ENCODE assay signal across 26 cellular contexts in genomic region chr7:153402721-153403541, GRCh38.
"Had no signal": no experiment of that assay in that cellular context is flagged by ENCODE, and none has a peak within 500 bp of the region (broad histone marks: within the 10 kb centered on the region; RNA-seq: fewer than 3 reads in every experiment).

No MANE protein-coding gene starts in this region.

- H3K4me3 ChIP-seq: stomach, suprapubic skin, testis, thoracic aorta, thyroid gland, tibial artery, tibial nerve, transverse colon, upper lobe of left lung, upper lobe of right lung, uterus, vagina had no signal

- H3K36me3 ChIP-seq: stomach, suprapubic skin, thoracic aorta, thyroid gland, tibial artery, tibial nerve, transverse colon, upper lobe of left lung, upper lobe of right lung, uterus, vagina had no signal

- H3K9me3 ChIP-seq: suprapubic skin, testis, thoracic aorta, thyroid gland, tibial artery, tibial nerve, transverse colon, upper lobe of left lung, upper lobe of right lung, uterus, vagina had no signal

- H3K27ac ChIP-seq: stomach, suprapubic skin, testis, thoracic aorta, thyroid gland, tibial artery, tibial nerve, transverse colon, upper lobe of left lung, upper lobe of right lung, uterus, vagina had no signal

- H3K4me1 ChIP-seq: stomach, suprapubic skin, testis, thyroid gland, tibial artery, tibial nerve, transverse colon, upper lobe of left lung, upper lobe of right lung, uterus, vagina had no signal

- ATAC-seq: stimulated activated effector memory CD8-positive, alpha-beta T cell treated with anti-CD3 and anti-CD28 coated beads, Interleukin-12 subunit alpha, Interleukin-12 subunit beta, amount 100 ng/mL, for 72 hours; stimulated activated memory B cell treated with anti-CD40 and anti-IgM and Interleukin-4, amounts not matched to agents 10 μg/mL and 1 μg/mL and 100 μg/mL, for 72 hours; stimulated activated naive B cell treated with anti-CD40 and anti-IgM and Interleukin-4, amounts not matched to agents 10 μg/mL and 1 μg/mL and 100 μg/mL, for 72 hours; stimulated activated naive CD8-positive, alpha-beta T cell treated with anti-CD3 and anti-CD28 coated beads, Interleukin-15, amount 100 ng/mL, for 72 hours; stimulated activated naive CD8-positive, alpha-beta T cell treated with anti-CD3 and anti-CD28 coated beads, Interleukin-15, Interleukin-2, amounts not matched to agents 100 U/mL and 50 U/mL, for 24 hours; upper lobe of right lung had no signal

- DNase-seq: stimulated activated CD4-positive, alpha-beta T cell treated with anti-CD3 and anti-CD28 coated beads, Interleukin-2, amount 100 ng/mL, for 48 hours; stimulated activated CD4-positive, alpha-beta T cell treated with anti-CD3 and anti-CD28 coated beads, Interleukin-4, amount 100 ng/mL, for 1 hour; stimulated activated CD4-positive, alpha-beta T cell treated with anti-CD3 and anti-CD28 coated beads, Interleukin-4, amount 100 ng/mL, for 24 hours; stimulated activated CD4-positive, alpha-beta T cell treated with anti-CD3 and anti-CD28 coated beads, Interleukin-4, amount 100 ng/mL, for 4 hours; stimulated activated CD8-positive, alpha-beta memory T cell treated with anti-CD3 and anti-CD28 coated beads, Interleukin-4, amount 100 ng/mL, for 48 hours; stimulated activated naive B cell treated with anti-CD40 and anti-IgM and Interleukin-4, amounts not matched to agents 10 μg/mL and 1 μg/mL and 100 μg/mL, for 72 hours; stimulated activated naive CD4-positive, alpha-beta T cell; stimulated activated naive CD4-positive, alpha-beta T cell treated with Interleukin-2 at 50 U/mL for 16 hours; stimulated activated naive CD8-positive, alpha-beta T cell treated with anti-CD3 and anti-CD28 coated beads, Interleukin-15, amount 100 ng/mL, for 72 hours; stimulated activated naive CD8-positive, alpha-beta T cell treated with anti-CD3 and anti-CD28 coated beads, Interleukin-15, Interleukin-2, amounts not matched to agents 100 U/mL and 50 U/mL, for 24 hours; stomach; substantia nigra; testis; thyroid gland; tibial artery; transverse colon; upper lobe of left lung; upper lobe of right lung; uterus had no signal

- FAIRE-seq: urothelium cell line had no signal

- H3K27me3 ChIP-seq: stomach, suprapubic skin, testis, thyroid gland, tibial artery, tibial nerve, transverse colon, upper lobe of left lung, upper lobe of right lung, uterus, vagina had no signal
